ENCODE assay signal across 9 cellular contexts in the genomic region with DNA sequence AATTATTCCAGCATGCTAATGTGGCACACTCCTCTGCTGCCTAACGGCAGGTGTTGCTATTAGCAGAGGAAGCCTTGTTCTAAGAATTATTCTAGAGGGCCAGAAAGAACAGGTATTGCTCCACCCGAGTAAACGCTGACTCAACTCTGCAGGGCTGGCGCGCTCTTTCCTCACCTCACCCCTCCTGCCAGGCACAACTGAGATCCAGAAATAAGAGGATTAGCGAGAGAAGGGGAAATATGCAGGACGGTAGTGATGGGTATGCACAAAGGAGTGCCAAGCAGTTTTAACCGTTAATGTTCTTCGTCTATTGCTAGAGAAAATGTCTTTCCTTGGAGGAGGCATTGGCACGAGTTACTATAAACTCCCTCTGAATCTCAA. TPM values are rescaled to one million over a fixed set of nuclear protein-coding genes. Genes with fewer than 3 reads are reported as not detected.
DNase-seq lines count a peak whose midpoint lies in the region; ATAC-seq, FAIRE-seq and TF ChIP-seq lines count a peak whose summit lies in the region.
"Had no signal": no experiment of that assay in that cellular context is flagged by ENCODE, and none has a peak within 500 bp of the region (broad histone marks: within the 10 kb centered on the region; RNA-seq: fewer than 3 reads in every experiment).

No MANE protein-coding gene starts in this region.

- no peak for ATAC-seq in stimulated activated naive CD8-positive, alpha-beta T cell treated with anti-CD3 and anti-CD28 coated beads, Interleukin-15, Interleukin-2, amounts not matched to agents 100 U/mL and 50 U/mL, for 24 hours
- no peak for ATAC-seq in HG03139 (IDR thresholded peaks at IDR 0.05; ENCODE audit: unreplicated experiment)

- H4K20me1 ChIP-seq in H1 (replicated peaks in 1 of 2; ENCODE audit: control insufficient read depth in 1 of 2, insufficient read depth in 2 of 2, low read length in 2 of 2) = no peaks in the 10 kb centered on the region

- no peak for TF ChIP-seq POLR2A in H1 (IDR thresholded peaks at IDR 0.05; ENCODE audit: control extremely low read depth in 1 of 2, low read depth in 2 of 2, low read length in 2 of 2)

- H2AK5ac ChIP-seq in H1 (ENCODE audit: low read depth, low read length) = no peak overlapping the region

- DNase-seq in stimulated activated naive CD8-positive, alpha-beta T cell treated with anti-CD3 and anti-CD28 coated beads, Interleukin-15, Interleukin-2, amounts not matched to agents 100 U/mL and 50 U/mL, for 24 hours = no peak
- DNase-seq in NCI-H526 treated with DMSO at 0.1 percent for 48 hours (lab: John Stamatoyannopoulos, UW) = peak; percentile 78
- DNase-seq in H1 (ENCODE audit: low read depth in 1 of 2, low spot score in 2 of 2) = no peak
- no peak for DNase-seq in neural crest cell (ENCODE audit: low read depth, low spot score)
- no peak for DNase-seq in WERI-Rb-1
- no peak for DNase-seq in GM19238 (ENCODE audit: insufficient read length, low spot score)

- peaks cover 17% of the 10 kb centered on the region for H3K4me1 Mint-ChIP-seq in stimulated activated naive CD8-positive, alpha-beta T cell treated with anti-CD3 and anti-CD28 coated beads, Interleukin-15, Interleukin-2, amounts not matched to agents 100 ng/mL and 50 ng/mL, for 24 hours (ENCODE audit: low read depth)
- H3K4me1 Mint-ChIP-seq in neural crest cell = peaks cover 13% of the 10 kb centered on the region

- no peak overlapping the region for H2BK120ac ChIP-seq in H1 (replicated peaks; ENCODE audit: low read depth, low read length)

- no peaks in the 10 kb centered on the region for H3K9me3 ChIP-seq in H1 (ENCODE audit: insufficient read depth in 2 of 2, low read depth in 1 of 2, low read length in 1 of 2)
- H3K9me3 ChIP-seq in WERI-Rb-1 (ENCODE audit: severe bottlenecking) = no peaks in the 10 kb centered on the region

- H3K36me3 ChIP-seq in H1 (ENCODE audit: control insufficient read depth in 2 of 4, insufficient read depth in 4 of 4, low read length in 3 of 4) = no peaks in the 10 kb centered on the region
- H3K36me3 ChIP-seq in WERI-Rb-1 = no peaks in the 10 kb centered on the region

- no peaks in the 10 kb centered on the region for H3K9me3 Mint-ChIP-seq in stimulated activated naive CD8-positive, alpha-beta T cell treated with anti-CD3 and anti-CD28 coated beads, Interleukin-15, Interleukin-2, amounts not matched to agents 100 ng/mL and 50 ng/mL, for 24 hours
- H3K9me3 Mint-ChIP-seq in neural crest cell = no peaks in the 10 kb centered on the region

- no peak overlapping the region for H3K18ac ChIP-seq in H1 (ENCODE audit: extremely low read depth, low read length)

- no peak overlapping the region for H3K27ac ChIP-seq in H1 (ENCODE audit: low read depth, low read length)
- H3K27ac ChIP-seq in WERI-Rb-1 = no peak overlapping the region

- H2BK5ac ChIP-seq in H1 (ENCODE audit: low read depth, low read length) = no peak overlapping the region

- H3K27me3 ChIP-seq in H1 (replicated peaks in 1 of 4; ENCODE audit: control insufficient read depth in 3 of 4, extremely low read depth in 1 of 4, insufficient read depth in 3 of 4, low read length in 3 of 4) (peaks cover 4 to 29% (median 23%) of the 10 kb centered on the region in 4 experiments), WERI-Rb-1 (ENCODE audit: insufficient read depth, low read depth, severe bottlenecking) (no peaks in the 10 kb centered on the region)

- peak overlapping the region; percentile 39 to 62 (median 56) for H3K4me3 ChIP-seq in H1 (ENCODE audit: extremely low read depth in 1 of 4, insufficient read depth in 2 of 4, low read depth in 3 of 4, low read length in 4 of 4)
- H3K4me3 ChIP-seq in WERI-Rb-1 (ENCODE audit: low read depth, low read length) = no peak overlapping the region

- no peak overlapping the region for H2BK12ac ChIP-seq in H1 (ENCODE audit: low read depth, low read length)

- peaks cover 57% of the 10 kb centered on the region for H3K27me3 Mint-ChIP-seq in stimulated activated naive CD8-positive, alpha-beta T cell treated with anti-CD3 and anti-CD28 coated beads, Interleukin-15, Interleukin-2, amounts not matched to agents 100 ng/mL and 50 ng/mL, for 24 hours
- H3K27me3 Mint-ChIP-seq in neural crest cell (ENCODE audit: low read depth) = peaks cover 74% of the 10 kb centered on the region

- H3K56ac ChIP-seq in H1 (replicated peaks; ENCODE audit: insufficient read length, low read depth, low read length) = no peak overlapping the region

- TF ChIP-seq RAD21 in H1 (IDR thresholded peaks at IDR 0.05 in 1 of 2, conservative IDR thresholded peaks at IDR 0.05 in 1 of 2; ENCODE audit: low read depth in 2 of 2, low read length in 2 of 2) = no peak

- no peaks in the 10 kb centered on the region for H3K79me1 ChIP-seq in H1 (ENCODE audit: low read depth, low read length)

- H3K36me3 Mint-ChIP-seq in stimulated activated naive CD8-positive, alpha-beta T cell treated with anti-CD3 and anti-CD28 coated beads, Interleukin-15, Interleukin-2, amounts not matched to agents 100 ng/mL and 50 ng/mL, for 24 hours (ENCODE audit: low read depth) = no peaks in the 10 kb centered on the region
- H3K36me3 Mint-ChIP-seq in neural crest cell (ENCODE audit: low read depth) = no peaks in the 10 kb centered on the region

- no peak overlapping the region for H4K91ac ChIP-seq in H1 (replicated peaks; ENCODE audit: insufficient read length, low read length)

- H3K79me2 ChIP-seq in H1 (ENCODE audit: control insufficient read depth in 1 of 2, insufficient read depth in 2 of 2, low read length in 2 of 2) = no peaks in the 10 kb centered on the region

- peaks cover 0 to 2% (median 1%) of the 10 kb centered on the region in 4 experiments; a peak in 2 of 7 replicates for H3K4me1 ChIP-seq in H1 (replicated peaks in 1 of 4; ENCODE audit: control insufficient read depth in 3 of 4, insufficient read depth in 4 of 4, low read length in 3 of 4)

- POLR2A ChIA-PET in H1 (lab: Charles Lee; ENCODE audit: partially characterized antibody) = interaction anchor here (0.6 to 2.0 kb wide), 4 partner anchors 13 to 370 kb away, joined by 3 to 7 read pairs (median 3); no protein-coding TSS in a partner anchor

- no peak for TF ChIP-seq CTCF in H1 (IDR thresholded peaks at IDR 0.05; ENCODE audit: control extremely low read depth in 1 of 3, insufficient read depth in 1 of 3, low read depth in 1 of 3, low read length in 3 of 3)
- TF ChIP-seq CTCF in neural crest cell (conservative IDR thresholded peaks at IDR 0.05) = no peak
- no peak for TF ChIP-seq CTCF in WERI-Rb-1 (IDR thresholded peaks at IDR 0.05; ENCODE audit: low read depth, low read length)

- H2BK20ac ChIP-seq in H1 (ENCODE audit: low read length) = no peak overlapping the region

- peaks cover 9% of the 10 kb centered on the region for H3K23me2 ChIP-seq in H1 (ENCODE audit: low read depth, low read length)

- H3K4me3 Mint-ChIP-seq in stimulated activated naive CD8-positive, alpha-beta T cell treated with anti-CD3 and anti-CD28 coated beads, Interleukin-15, Interleukin-2, amounts not matched to agents 100 ng/mL and 50 ng/mL, for 24 hours = peak overlapping the region; percentile 76
- H3K4me3 Mint-ChIP-seq in neural crest cell = peak overlapping the region; percentile 82

- 14% methylated on average over 10 of the region's 10 CpGs; no CpG with 5 or more reads in 1 of the 2 experiments for WGBS in H1 (ENCODE audit: extremely low coverage in 1 of 2, insufficient coverage in 1 of 2, insufficient read length in 1 of 2, insufficient replicate concordance in 2 of 2, low coverage in 1 of 2, low lambda C conversion rate in 2 of 2, missing lambda C conversion rate in 1 of 2), 2 experiments

- FAIRE-seq in H1 (lab: Jason Lieb, UNC) = peak; percentile 73
- FAIRE-seq: colon had no signal

- H3K4me2 ChIP-seq in H1 (ENCODE audit: insufficient read depth in 1 of 2, low read depth in 2 of 2, low read length in 2 of 2) = peak overlapping the region; percentile 93

- H2BK15ac ChIP-seq in H1 (ENCODE audit: low read length) = no peak overlapping the region

- CTCF ChIA-PET in H1 (lab: Charles Lee; ENCODE audit: partially characterized antibody) = interaction anchor here (1.0 to 3.8 kb wide), 6 partner anchors 13 to 116 kb away, joined by 3 to 14 read pairs (median 8); no protein-coding TSS in a partner anchor

- no peak overlapping the region for H3K14ac ChIP-seq in H1 (ENCODE audit: insufficient read length)

- peak overlapping the region; percentile 35; the same call in 1 of the 2 replicates for H4K8ac ChIP-seq in H1 (ENCODE audit: extremely low read depth, insufficient read depth, low read length)

- no peak overlapping the region for H3K27ac Mint-ChIP-seq in stimulated activated naive CD8-positive, alpha-beta T cell treated with anti-CD3 and anti-CD28 coated beads, Interleukin-15, Interleukin-2, amounts not matched to agents 100 ng/mL and 50 ng/mL, for 24 hours
- H3K27ac Mint-ChIP-seq in neural crest cell (ENCODE audit: unreplicated experiment) = no peak overlapping the region

- no peak for TF ChIP-seq EP300 in H1 (IDR thresholded peaks at IDR 0.05; ENCODE audit: borderline replicate concordance in 1 of 2, low read depth in 2 of 2, low read length in 2 of 2)

- no peak overlapping the region for H4K5ac ChIP-seq in H1 (ENCODE audit: insufficient read length, low read depth, low read length)

- H3K4ac ChIP-seq in H1 (replicated peaks; ENCODE audit: insufficient read length, low read depth, low read length) = no peak overlapping the region

- peak overlapping the region; percentile 66 for H2AFZ ChIP-seq in H1 (ENCODE audit: low read length)

- H3K23ac ChIP-seq in H1 (ENCODE audit: insufficient read length) = no peak overlapping the region

- H3K9ac ChIP-seq in H1 (replicated peaks in 1 of 4; ENCODE audit: extremely low read depth in 1 of 4, low read depth in 3 of 4, low read length in 3 of 4) = peak overlapping the region in 1 of 4 experiments; percentile 3; a peak in 3 of 7 replicates

TF ChIP-seq in H1, 55 proteins besides CTCF, POLR2A, EP300 and RAD21:
- TF ChIP-seq POU5F1 (IDR thresholded peaks at IDR 0.05; ENCODE audit: low read depth, low read length) (no peak), BACH1 (IDR thresholded peaks at IDR 0.05; ENCODE audit: low read length) (0 out of 2 replicates have a peak, but pooled peaks have one; percentile 17), TAF7 (optimal IDR thresholded peaks at IDR 0.05; ENCODE audit: borderline replicate concordance, low read depth, low read length) (no peak), TEAD4 (IDR thresholded peaks at IDR 0.05; ENCODE audit: low read depth, low read length) (no peak), CEBPB (IDR thresholded peaks at IDR 0.05; ENCODE audit: low read depth, low read length) (no peak)

RNA-seq across cellular contexts. Expression of gene SCIN, which starts 0.4 kb away (rescaled TPM):
- total RNA-seq in H1 (2021; fragmentation: NEBNext Ultra II Directional; extraction: Animal tissue kit (Norgen Biotek cat#: 25700)) = 1.9 and 2.3 TPM in 2 replicates
- polyA plus RNA-seq in H1 (2011; rRNA removed) = 0.47 and 0.49 TPM in 2 replicates
- polyA plus RNA-seq in H1 (2011; cell fraction: cytosol; rRNA removed) = 1.1 TPM
- 0.87 TPM for polyA plus RNA-seq in H1 (2011; cell fraction: nucleus; rRNA removed)
- 0.91 to 1.5 TPM (median 1.3 TPM) in 4 replicates for polyA plus RNA-seq in H1 (2012, experiment 1 of 2)
- polyA plus RNA-seq in H1 (2012, experiment 2 of 2) = 0.14 TPM
- polyA plus RNA-seq in H1 (2013, experiment 1 of 2) = 0.97 TPM
- 0.68 TPM for polyA plus RNA-seq in H1 (2013, experiment 2 of 2)
- polyA minus RNA-seq in H1 (2011; rRNA and poly(A)+ RNA removed) = 1.6 and 2.1 TPM in 2 replicates
- 1.8 TPM for polyA minus RNA-seq in H1 (2011; cell fraction: cytosol; rRNA and poly(A)+ RNA removed)
- 2.1 TPM for polyA minus RNA-seq in H1 (2011; cell fraction: nucleus; rRNA and poly(A)+ RNA removed)
- total RNA-seq in neural crest cell = not detected in 2 replicates
